ENCODE assay signal across 1 cellular context in the genomic region with DNA sequence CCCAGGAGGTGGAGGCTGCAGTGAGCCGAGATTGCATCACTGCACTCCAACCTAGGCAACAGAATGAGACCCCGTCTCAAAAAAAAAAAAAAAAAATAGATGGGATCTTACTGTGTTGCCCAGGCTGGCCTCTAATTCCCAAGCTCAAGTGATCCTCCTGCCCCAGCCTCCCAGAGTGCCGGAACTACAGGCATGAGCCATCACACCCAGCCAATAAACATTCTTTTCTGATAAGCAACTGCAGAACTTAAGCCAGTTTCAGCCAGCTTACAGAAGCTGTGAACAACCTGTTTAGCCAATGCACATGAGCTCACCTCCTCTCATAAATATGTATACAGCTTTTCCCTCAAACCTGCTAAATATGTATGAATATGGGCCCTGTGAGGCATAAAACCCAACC.
TF ChIP-seq lines count a peak whose summit lies in the region.

No MANE protein-coding gene starts in this region.

TF ChIP-seq in K562, 482 proteins besides CTCF, POLR2A, EP300 and RAD21 (continues in another document):
- TF ChIP-seq, protein P1, sequence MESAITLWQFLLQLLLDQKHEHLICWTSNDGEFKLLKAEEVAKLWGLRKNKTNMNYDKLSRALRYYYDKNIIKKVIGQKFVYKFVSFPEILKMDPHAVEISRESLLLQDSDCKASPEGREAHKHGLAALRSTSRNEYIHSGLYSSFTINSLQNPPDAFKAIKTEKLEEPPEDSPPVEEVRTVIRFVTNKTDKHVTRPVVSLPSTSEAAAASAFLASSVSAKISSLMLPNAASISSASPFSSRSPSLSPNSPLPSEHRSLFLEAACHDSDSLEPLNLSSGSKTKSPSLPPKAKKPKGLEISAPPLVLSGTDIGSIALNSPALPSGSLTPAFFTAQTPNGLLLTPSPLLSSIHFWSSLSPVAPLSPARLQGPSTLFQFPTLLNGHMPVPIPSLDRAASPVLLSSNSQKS (CRISPR knock-in tag; IDR thresholded peaks at IDR 0.05), result no peak
- TF ChIP-seq IFI16 (CRISPR knock-in tag; IDR thresholded peaks at IDR 0.05) (no peak), ZNF212 (CRISPR knock-in tag; IDR thresholded peaks at IDR 0.05) (no peak), SMARCA4 (IDR thresholded peaks at IDR 0.05) (no peak), STAG1 (CRISPR knock-in tag; IDR thresholded peaks at IDR 0.05; ENCODE audit: borderline replicate concordance) (no peak), NR2C1 (IDR thresholded peaks at IDR 0.05) (no peak), NR2C1 (tag; IDR thresholded peaks at IDR 0.05) (no peak), TRIM24 (IDR thresholded peaks at IDR 0.05) (peak in 1 of 2 experiments; percentile 37; a peak in 2 of 4 replicates), GTF2A2 (tag; IDR thresholded peaks at IDR 0.05) (no peak), ZKSCAN1 (IDR thresholded peaks at IDR 0.05; ENCODE audit: low read depth, low read length) (no peak), CREB3 (tag; conservative IDR thresholded peaks at IDR 0.05; ENCODE audit: low read depth) (no peak), TFE3 (CRISPR knock-in tag; IDR thresholded peaks at IDR 0.05) (no peak), CHAMP1 (IDR thresholded peaks at IDR 0.05) (no peak; the same call in 1 of the 2 replicates), PHF21A (IDR thresholded peaks at IDR 0.05; ENCODE audit: borderline replicate concordance, low read depth) (no peak), CEBPG (CRISPR knock-in tag; IDR thresholded peaks at IDR 0.05) (no peak), CEBPG (tag; conservative IDR thresholded peaks at IDR 0.05 in 1 of 2, IDR thresholded peaks at IDR 0.05 in 1 of 2) (no peak), SAFB2 (IDR thresholded peaks at IDR 0.05; ENCODE audit: borderline replicate concordance, low read depth, low read length, severe bottlenecking) (no peak), COPS2 (conservative IDR thresholded peaks at IDR 0.05) (no peak), ZNF143 (CRISPR knock-in tag; IDR thresholded peaks at IDR 0.05) (no peak), HLTF (IDR thresholded peaks at IDR 0.05) (no peak), BCOR (IDR thresholded peaks at IDR 0.05) (peak; percentile 97), CXXC5 (CRISPR knock-in tag; IDR thresholded peaks at IDR 0.05) (no peak), ARID3A (IDR thresholded peaks at IDR 0.05; ENCODE audit: borderline replicate concordance, low read depth, low read length) (no peak), HDAC1 (IDR thresholded peaks at IDR 0.05) (0 out of 4 replicates have a peak, but pooled peaks of 1 of the 2 experiments have one; percentile 13), HIVEP1 (CRISPR knock-in tag; IDR thresholded peaks at IDR 0.05) (no peak), PPARD (CRISPR knock-in tag; IDR thresholded peaks at IDR 0.05) (no peak), EP400 (IDR thresholded peaks at IDR 0.05) (0 out of 2 replicates have a peak, but pooled peaks have one; percentile 8), CREB1 (IDR thresholded peaks at IDR 0.05) (no peak), CREB1 (CRISPR knock-in tag; IDR thresholded peaks at IDR 0.05) (no peak), ZNF274 (IDR thresholded peaks at IDR 0.05; ENCODE audit: borderline replicate concordance, low read depth, low read length) (no peak), THRAP3 (IDR thresholded peaks at IDR 0.05; ENCODE audit: borderline replicate concordance) (no peak), TAF7 (tag; IDR thresholded peaks at IDR 0.05) (no peak), RFX5 (IDR thresholded peaks at IDR 0.05; ENCODE audit: low read depth, low read length) (no peak), KDM1A (IDR thresholded peaks at IDR 0.05) (peak; percentile 67 to 78), GATAD2A (IDR thresholded peaks at IDR 0.05) (no peak), SIX5 (IDR thresholded peaks at IDR 0.05; ENCODE audit: borderline replicate concordance in 1 of 2, insufficient read depth in 1 of 2, low read depth in 1 of 2, low read length in 2 of 2) (no peak), SMAD4 (CRISPR knock-in tag; conservative IDR thresholded peaks at IDR 0.05) (no peak)
- TF ChIP-seq, protein P2, sequence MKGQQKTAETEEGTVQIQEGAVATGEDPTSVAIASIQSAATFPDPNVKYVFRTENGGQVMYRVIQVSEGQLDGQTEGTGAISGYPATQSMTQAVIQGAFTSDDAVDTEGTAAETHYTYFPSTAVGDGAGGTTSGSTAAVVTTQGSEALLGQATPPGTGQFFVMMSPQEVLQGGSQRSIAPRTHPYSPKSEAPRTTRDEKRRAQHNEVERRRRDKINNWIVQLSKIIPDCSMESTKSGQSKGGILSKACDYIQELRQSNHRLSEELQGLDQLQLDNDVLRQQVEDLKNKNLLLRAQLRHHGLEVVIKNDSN (CRISPR knock-in tag; IDR thresholded peaks at IDR 0.05), result no peak
- TF ChIP-seq, protein P3, sequence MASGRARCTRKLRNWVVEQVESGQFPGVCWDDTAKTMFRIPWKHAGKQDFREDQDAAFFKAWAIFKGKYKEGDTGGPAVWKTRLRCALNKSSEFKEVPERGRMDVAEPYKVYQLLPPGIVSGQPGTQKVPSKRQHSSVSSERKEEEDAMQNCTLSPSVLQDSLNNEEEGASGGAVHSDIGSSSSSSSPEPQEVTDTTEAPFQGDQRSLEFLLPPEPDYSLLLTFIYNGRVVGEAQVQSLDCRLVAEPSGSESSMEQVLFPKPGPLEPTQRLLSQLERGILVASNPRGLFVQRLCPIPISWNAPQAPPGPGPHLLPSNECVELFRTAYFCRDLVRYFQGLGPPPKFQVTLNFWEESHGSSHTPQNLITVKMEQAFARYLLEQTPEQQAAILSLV (tag; IDR thresholded peaks at IDR 0.05), result no peak
- TF ChIP-seq, protein P4, sequence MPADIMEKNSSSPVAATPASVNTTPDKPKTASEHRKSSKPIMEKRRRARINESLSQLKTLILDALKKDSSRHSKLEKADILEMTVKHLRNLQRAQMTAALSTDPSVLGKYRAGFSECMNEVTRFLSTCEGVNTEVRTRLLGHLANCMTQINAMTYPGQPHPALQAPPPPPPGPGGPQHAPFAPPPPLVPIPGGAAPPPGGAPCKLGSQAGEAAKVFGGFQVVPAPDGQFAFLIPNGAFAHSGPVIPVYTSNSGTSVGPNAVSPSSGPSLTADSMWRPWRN (IDR thresholded peaks at IDR 0.05; ENCODE audit: low read depth), result no peak
- TF ChIP-seq, protein P5, sequence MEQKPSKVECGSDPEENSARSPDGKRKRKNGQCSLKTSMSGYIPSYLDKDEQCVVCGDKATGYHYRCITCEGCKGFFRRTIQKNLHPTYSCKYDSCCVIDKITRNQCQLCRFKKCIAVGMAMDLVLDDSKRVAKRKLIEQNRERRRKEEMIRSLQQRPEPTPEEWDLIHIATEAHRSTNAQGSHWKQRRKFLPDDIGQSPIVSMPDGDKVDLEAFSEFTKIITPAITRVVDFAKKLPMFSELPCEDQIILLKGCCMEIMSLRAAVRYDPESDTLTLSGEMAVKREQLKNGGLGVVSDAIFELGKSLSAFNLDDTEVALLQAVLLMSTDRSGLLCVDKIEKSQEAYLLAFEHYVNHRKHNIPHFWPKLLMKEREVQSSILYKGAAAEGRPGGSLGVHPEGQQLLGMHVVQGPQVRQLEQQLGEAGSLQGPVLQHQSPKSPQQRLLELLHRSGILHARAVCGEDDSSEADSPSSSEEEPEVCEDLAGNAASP (IDR thresholded peaks at IDR 0.05), result no peak
- TF ChIP-seq, protein P6, sequence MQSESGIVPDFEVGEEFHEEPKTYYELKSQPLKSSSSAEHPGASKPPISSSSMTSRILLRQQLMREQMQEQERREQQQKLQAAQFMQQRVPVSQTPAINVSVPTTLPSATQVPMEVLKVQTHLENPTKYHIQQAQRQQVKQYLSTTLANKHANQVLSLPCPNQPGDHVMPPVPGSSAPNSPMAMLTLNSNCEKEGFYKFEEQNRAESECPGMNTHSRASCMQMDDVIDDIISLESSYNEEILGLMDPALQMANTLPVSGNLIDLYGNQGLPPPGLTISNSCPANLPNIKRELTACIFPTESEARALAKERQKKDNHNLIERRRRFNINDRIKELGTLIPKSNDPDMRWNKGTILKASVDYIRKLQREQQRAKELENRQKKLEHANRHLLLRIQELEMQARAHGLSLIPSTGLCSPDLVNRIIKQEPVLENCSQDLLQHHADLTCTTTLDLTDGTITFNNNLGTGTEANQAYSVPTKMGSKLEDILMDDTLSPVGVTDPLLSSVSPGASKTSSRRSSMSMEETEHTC (IDR thresholded peaks at IDR 0.05), result no peak
- TF ChIP-seq, protein P7, sequence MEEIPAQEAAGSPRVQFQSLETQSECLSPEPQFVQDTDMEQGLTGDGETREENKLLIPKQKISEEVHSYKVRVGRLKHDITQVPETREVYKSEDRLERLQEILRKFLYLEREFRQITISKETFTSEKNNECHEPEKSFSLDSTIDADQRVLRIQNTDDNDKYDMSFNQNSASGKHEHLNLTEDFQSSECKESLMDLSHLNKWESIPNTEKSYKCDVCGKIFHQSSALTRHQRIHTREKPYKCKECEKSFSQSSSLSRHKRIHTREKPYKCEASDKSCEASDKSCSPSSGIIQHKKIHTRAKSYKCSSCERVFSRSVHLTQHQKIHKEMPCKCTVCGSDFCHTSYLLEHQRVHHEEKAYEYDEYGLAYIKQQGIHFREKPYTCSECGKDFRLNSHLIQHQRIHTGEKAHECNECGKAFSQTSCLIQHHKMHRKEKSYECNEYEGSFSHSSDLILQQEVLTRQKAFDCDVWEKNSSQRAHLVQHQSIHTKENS (CRISPR knock-in tag; IDR thresholded peaks at IDR 0.05), result no peak
